In genomic region chr20:19785173-19785799, GRCh38 we compare ENCODE assay signal across 9 cellular contexts. TPM values are rescaled to one million over a fixed set of nuclear protein-coding genes. Genes with fewer than 3 reads are reported as not detected.
DNase-seq lines count a peak whose midpoint lies in the region; ATAC-seq, FAIRE-seq and TF ChIP-seq lines count a peak whose summit lies in the region.
"Had no signal": no experiment of that assay in that cellular context is flagged by ENCODE, and none has a peak within 500 bp of the region (broad histone marks: within the 10 kb centered on the region; RNA-seq: fewer than 3 reads in every experiment).

No MANE protein-coding gene starts in this region.

- peak overlapping the region; percentile 74 for H3K4me2 ChIP-seq in astrocyte (ENCODE audit: low read length)

- H3K9me3 ChIP-seq in Caco-2 (peaks cover 14% of the 10 kb centered on the region), astrocyte (ENCODE audit: insufficient read depth, low read depth, low read length) (no peaks in the 10 kb centered on the region), heart right ventricle (peaks cover 0 to 15% (median 6%) of the 10 kb centered on the region in 11 donors)

- peak overlapping the region; percentile 84 for H3K27ac Mint-ChIP-seq in Caco-2 (ENCODE audit: unreplicated experiment)
- peak overlapping the region; percentile 96 for H3K27ac Mint-ChIP-seq in astrocyte (ENCODE audit: unreplicated experiment)

- no peaks in the 10 kb centered on the region for H3K79me2 ChIP-seq in astrocyte (ENCODE audit: insufficient read depth, low read length)

- peak overlapping the region; percentile 72 for H3K9ac ChIP-seq in astrocyte (ENCODE audit: low read length)

- H3K4me3 ChIP-seq in Caco-2 (ENCODE audit: low read depth, low read length) (no peak overlapping the region), astrocyte (ENCODE audit: insufficient read depth, low read depth, low read length) (no peak overlapping the region), heart right ventricle (peak overlapping the region in 1 of 10 donors; percentile 1)

- H3K27me3 ChIP-seq in Caco-2 (replicated peaks; ENCODE audit: control insufficient read depth, insufficient read depth, low read length) (no peaks in the 10 kb centered on the region), astrocyte (ENCODE audit: insufficient read depth, low read length) (no peaks in the 10 kb centered on the region), heart right ventricle (no peaks in the 10 kb centered on the region)

- peaks cover 25% of the 10 kb centered on the region for H3K4me1 ChIP-seq in Caco-2
- H3K4me1 ChIP-seq in astrocyte (ENCODE audit: insufficient read depth, low read length), result peaks cover 34% of the 10 kb centered on the region
- peaks cover 28 to 61% (median 54%) of the 10 kb centered on the region in 9 donors for H3K4me1 ChIP-seq in heart right ventricle

- no peak for TF ChIP-seq CTCF in Caco-2 (IDR thresholded peaks at IDR 0.05; ENCODE audit: insufficient read depth in 1 of 2, low read depth in 1 of 2, low read length in 1 of 2, severe bottlenecking in 1 of 2, unreplicated experiment in 1 of 2)
- no peak for TF ChIP-seq CTCF in astrocyte (IDR thresholded peaks at IDR 0.05; ENCODE audit: insufficient read depth, low read depth, low read length)
- no peak for TF ChIP-seq CTCF in heart right ventricle (IDR thresholded peaks at IDR 0.05)

- H3K9me3 Mint-ChIP-seq in Caco-2 (ENCODE audit: unreplicated experiment) (peaks cover 22% of the 10 kb centered on the region), astrocyte (ENCODE audit: unreplicated experiment) (no peaks in the 10 kb centered on the region)

- H4K20me1 ChIP-seq in astrocyte (ENCODE audit: insufficient read depth, low read length), result no peaks in the 10 kb centered on the region

- BruUV-seq in Caco-2 (replicated peaks; lab: Mats Ljungman, UMichigan), result no TSS peak

- H3K36me3 ChIP-seq in Caco-2 (ENCODE audit: control insufficient read depth, insufficient read depth, low read length) (no peaks in the 10 kb centered on the region), astrocyte (ENCODE audit: insufficient read depth, low read length) (no peaks in the 10 kb centered on the region), heart right ventricle (no peaks in the 10 kb centered on the region)

- DNase-seq in Caco-2, result no peak
- peak; percentile 75 for DNase-seq in astrocyte (ENCODE audit: low read depth)
- DNase-seq in heart right ventricle, result no peak
- DNase-seq in sciatic nerve (ENCODE audit: low spot score), result no peak
- DNase-seq in GF-D8 (lab: John Stamatoyannopoulos, UW), result no peak
- no peak for DNase-seq in AG08396 (ENCODE audit: low spot score)

- ATAC-seq in heart right ventricle (peak in 5 of 8 donors; percentile 17 to 43 (median 37)), sciatic nerve (peak; percentile 48), GM19452 (IDR thresholded peaks at IDR 0.05; ENCODE audit: unreplicated experiment) (no peak), HG02938 (IDR thresholded peaks at IDR 0.05; ENCODE audit: unreplicated experiment) (no peak)

- no peak for FAIRE-seq in astrocyte (lab: Jason Lieb, UNC)
- FAIRE-seq: GM19239 had no signal

- H3K27me3 Mint-ChIP-seq in Caco-2 (ENCODE audit: insufficient read depth, unreplicated experiment) (no peaks in the 10 kb centered on the region), astrocyte (ENCODE audit: low read depth, unreplicated experiment) (no peaks in the 10 kb centered on the region)

- CTCF ChIA-PET in Caco-2 (lab: Charles Lee), result interaction anchor here (0.8 kb wide), 1 partner anchor 209 kb away, joined by 3 read pairs; no protein-coding TSS in a partner anchor

- no peak overlapping the region for H2AFZ ChIP-seq in astrocyte (ENCODE audit: low read depth, low read length)

- 12 to 13% methylated on average over 4 of the region's 4 CpGs for WGBS in heart right ventricle, 2 donors

- POLR2A ChIA-PET in Caco-2 (lab: Charles Lee), result no interaction called here

- peak overlapping the region; percentile 85 for H3K27ac ChIP-seq in astrocyte (ENCODE audit: low read depth, low read length)
- H3K27ac ChIP-seq in heart right ventricle, result peak overlapping the region; percentile 32 to 91 (median 76)

- H3K36me3 Mint-ChIP-seq in Caco-2 (ENCODE audit: insufficient read depth, unreplicated experiment) (no peaks in the 10 kb centered on the region), astrocyte (ENCODE audit: low read depth, unreplicated experiment) (no peaks in the 10 kb centered on the region)

- H3K4me1 Mint-ChIP-seq in Caco-2 (ENCODE audit: low read depth, unreplicated experiment) (peaks cover 16% of the 10 kb centered on the region), astrocyte (ENCODE audit: low read depth, unreplicated experiment) (peaks cover 49% of the 10 kb centered on the region)

- intact Hi-C loops in Caco-2 (cut with micrococcal nuclease; ENCODE audit: unreplicated experiment), result loop anchor here (1.0 to 5.0 kb wide), 6 partner anchors 17 to 232 kb away; partner anchors contain the start of gene NAA20
- intact Hi-C loops in heart right ventricle (cut with DNase I), result loop anchor here in 9 of 10 donors (1.0 to 10.0 kb wide), 12 partner anchors 24 to 212 kb away; partner anchors contain the start of gene RIN2 (in 2 of the 9)
- intact Hi-C loops in sciatic nerve (cut with DNase I), result loop anchor here (10.0 kb wide), 1 partner anchor 210 kb away; no protein-coding TSS in a partner anchor

- H3K4me3 Mint-ChIP-seq in Caco-2 (ENCODE audit: unreplicated experiment), result peak overlapping the region; percentile 57
- peak overlapping the region; percentile 9 for H3K4me3 Mint-ChIP-seq in astrocyte (ENCODE audit: unreplicated experiment)

RNA-seq across cellular contexts. Expression of gene RIN2, which starts 27.2 kb away (rescaled TPM):
- total RNA-seq in Caco-2 (2022) (35.2 and 36.7 TPM in 2 replicates), astrocyte (21.2 and 22.8 TPM in 2 replicates), heart right ventricle (10 to 100 TPM; 42.4 to 66.2 (median 60.6) TPM), sciatic nerve (94.9 TPM)
- 10 to 100 TPM in 1 of 2 donors, 1 to 10 TPM in 1; 9.0 to 22.3 TPM for polyA plus RNA-seq in heart right ventricle

Comparison
In these comparisons a context has a peak if more than half of its experiments do, and no peak if none do; other contexts are left out.
1. ATAC-seq: peak in heart right ventricle (5 of 8) and sciatic nerve (single experiment); none in GM19452 (single experiment) and HG02938 (single experiment).